1 cellular context compared by ENCODE assay signal in genomic region chr12:13348464-13348863, GRCh38.
TF ChIP-seq lines count a peak whose summit lies in the region.

No MANE protein-coding gene starts in this region.

TF ChIP-seq in GM23338, 12 proteins besides CTCF, POLR2A, EP300 and RAD21 (continued from another document):
- no peak for TF ChIP-seq POLR2AphosphoS5 (IDR thresholded peaks at IDR 0.05; ENCODE audit: low read depth)
- TF ChIP-seq JUNB (IDR thresholded peaks at IDR 0.05; ENCODE audit: unreplicated experiment) = no peak
- TF ChIP-seq NANOG (IDR thresholded peaks at IDR 0.05; ENCODE audit: borderline replicate concordance) = no peak
- TF ChIP-seq ZNF114 (CRISPR knock-in tag; IDR thresholded peaks at IDR 0.05) = no peak
- TF ChIP-seq STAT1 (IDR thresholded peaks at IDR 0.05; ENCODE audit: unreplicated experiment) = no peak
- TF ChIP-seq, protein P1, sequence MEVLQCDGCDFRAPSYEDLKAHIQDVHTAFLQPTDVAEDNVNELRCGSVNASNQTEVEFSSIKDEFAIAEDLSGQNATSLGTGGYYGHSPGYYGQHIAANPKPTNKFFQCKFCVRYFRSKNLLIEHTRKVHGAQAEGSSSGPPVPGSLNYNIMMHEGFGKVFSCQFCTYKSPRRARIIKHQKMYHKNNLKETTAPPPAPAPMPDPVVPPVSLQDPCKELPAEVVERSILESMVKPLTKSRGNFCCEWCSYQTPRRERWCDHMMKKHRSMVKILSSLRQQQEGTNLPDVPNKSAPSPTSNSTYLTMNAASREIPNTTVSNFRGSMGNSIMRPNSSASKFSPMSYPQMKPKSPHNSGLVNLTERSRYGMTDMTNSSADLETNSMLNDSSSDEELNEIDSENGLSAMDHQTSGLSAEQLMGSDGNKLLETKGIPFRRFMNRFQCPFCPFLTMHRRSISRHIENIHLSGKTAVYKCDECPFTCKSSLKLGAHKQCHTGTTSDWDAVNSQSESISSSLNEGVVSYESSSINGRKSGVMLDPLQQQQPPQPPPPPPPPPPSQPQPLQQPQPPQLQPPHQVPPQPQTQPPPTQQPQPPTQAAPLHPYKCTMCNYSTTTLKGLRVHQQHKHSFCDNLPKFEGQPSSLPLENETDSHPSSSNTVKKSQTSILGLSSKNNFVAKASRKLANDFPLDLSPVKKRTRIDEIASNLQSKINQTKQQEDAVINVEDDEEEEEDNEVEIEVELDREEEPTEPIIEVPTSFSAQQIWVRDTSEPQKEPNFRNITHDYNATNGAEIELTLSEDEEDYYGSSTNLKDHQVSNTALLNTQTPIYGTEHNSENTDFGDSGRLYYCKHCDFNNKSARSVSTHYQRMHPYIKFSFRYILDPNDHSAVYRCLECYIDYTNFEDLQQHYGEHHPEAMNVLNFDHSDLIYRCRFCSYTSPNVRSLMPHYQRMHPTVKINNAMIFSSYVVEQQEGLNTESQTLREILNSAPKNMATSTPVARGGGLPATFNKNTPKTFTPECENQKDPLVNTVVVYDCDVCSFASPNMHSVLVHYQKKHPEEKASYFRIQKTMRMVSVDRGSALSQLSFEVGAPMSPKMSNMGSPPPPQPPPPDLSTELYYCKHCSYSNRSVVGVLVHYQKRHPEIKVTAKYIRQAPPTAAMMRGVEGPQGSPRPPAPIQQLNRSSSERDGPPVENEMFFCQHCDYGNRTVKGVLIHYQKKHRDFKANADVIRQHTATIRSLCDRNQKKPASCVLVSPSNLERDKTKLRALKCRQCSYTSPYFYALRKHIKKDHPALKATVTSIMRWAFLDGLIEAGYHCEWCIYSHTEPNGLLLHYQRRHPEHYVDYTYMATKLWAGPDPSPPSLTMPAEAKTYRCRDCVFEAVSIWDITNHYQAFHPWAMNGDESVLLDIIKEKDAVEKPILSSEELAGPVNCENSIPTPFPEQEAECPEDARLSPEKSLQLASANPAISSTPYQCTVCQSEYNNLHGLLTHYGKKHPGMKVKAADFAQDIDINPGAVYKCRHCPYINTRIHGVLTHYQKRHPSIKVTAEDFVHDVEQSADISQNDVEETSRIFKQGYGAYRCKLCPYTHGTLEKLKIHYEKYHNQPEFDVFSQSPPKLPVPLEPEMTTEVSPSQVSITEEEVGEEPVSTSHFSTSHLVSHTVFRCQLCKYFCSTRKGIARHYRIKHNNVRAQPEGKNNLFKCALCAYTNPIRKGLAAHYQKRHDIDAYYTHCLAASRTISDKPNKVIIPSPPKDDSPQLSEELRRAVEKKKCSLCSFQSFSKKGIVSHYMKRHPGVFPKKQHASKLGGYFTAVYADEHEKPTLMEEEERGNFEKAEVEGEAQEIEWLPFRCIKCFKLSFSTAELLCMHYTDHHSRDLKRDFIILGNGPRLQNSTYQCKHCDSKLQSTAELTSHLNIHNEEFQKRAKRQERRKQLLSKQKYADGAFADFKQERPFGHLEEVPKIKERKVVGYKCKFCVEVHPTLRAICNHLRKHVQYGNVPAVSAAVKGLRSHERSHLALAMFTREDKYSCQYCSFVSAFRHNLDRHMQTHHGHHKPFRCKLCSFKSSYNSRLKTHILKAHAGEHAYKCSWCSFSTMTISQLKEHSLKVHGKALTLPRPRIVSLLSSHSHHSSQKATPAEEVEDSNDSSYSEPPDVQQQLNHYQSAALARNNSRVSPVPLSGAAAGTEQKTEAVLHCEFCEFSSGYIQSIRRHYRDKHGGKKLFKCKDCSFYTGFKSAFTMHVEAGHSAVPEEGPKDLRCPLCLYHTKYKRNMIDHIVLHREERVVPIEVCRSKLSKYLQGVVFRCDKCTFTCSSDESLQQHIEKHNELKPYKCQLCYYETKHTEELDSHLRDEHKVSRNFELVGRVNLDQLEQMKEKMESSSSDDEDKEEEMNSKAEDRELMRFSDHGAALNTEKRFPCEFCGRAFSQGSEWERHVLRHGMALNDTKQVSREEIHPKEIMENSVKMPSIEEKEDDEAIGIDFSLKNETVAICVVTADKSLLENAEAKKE (CRISPR knock-in tag; IDR thresholded peaks at IDR 0.05) = no peak
